In genomic region chr2:166957686-166958085, GRCh38 we compare ENCODE assay signal across 20 cellular contexts.
A peak's percentile ranks its signal among the peaks of the same experiment; 100 is the strongest.
DNase-seq lines count a peak whose midpoint lies in the region; ATAC-seq, FAIRE-seq and TF ChIP-seq lines count a peak whose summit lies in the region.
"Had no signal": no experiment of that assay in that cellular context is flagged by ENCODE, and none has a peak within 500 bp of the region (broad histone marks: within the 10 kb centered on the region; RNA-seq: fewer than 3 reads in every experiment).

No MANE protein-coding gene starts in this region.

- ATAC-seq in HepG2 = peak; percentile 86
- ATAC-seq in right lobe of liver = no peak
- peak; percentile 66 for ATAC-seq in body of pancreas
- no peak for ATAC-seq in T-cell (replicated peaks in 1 of 4)
- ATAC-seq: psoas muscle had no signal

- no peak overlapping the region for H3K4me3 Mint-ChIP-seq in immature natural killer cell
- no peak overlapping the region for H3K4me3 Mint-ChIP-seq in T-cell
- H3K4me3 Mint-ChIP-seq: activated naive CD8-positive, alpha-beta T cell treated with anti-CD3 and anti-CD28 coated beads, Interleukin-2, amount 10 ng/mL, durations not matched to agents 7 days and 5 days had no signal

- no peaks in the 10 kb centered on the region for H3K79me1 ChIP-seq in mesenchymal stem cell (replicated peaks; ENCODE audit: low read length, poor library complexity, severe bottlenecking)

- no peak for TF ChIP-seq RAD21 in HepG2 (CRISPR knock-in tag; IDR thresholded peaks at IDR 0.05)

- no peak overlapping the region for H3K4me3 ChIP-seq in HepG2 (replicated peaks in 1 of 3; ENCODE audit: insufficient read depth in 1 of 3, low read depth in 2 of 3, low read length in 3 of 3)
- H3K4me3 ChIP-seq in right lobe of liver = no peak overlapping the region
- no peak overlapping the region for H3K4me3 ChIP-seq in body of pancreas
- no peak overlapping the region for H3K4me3 ChIP-seq in mesenchymal stem cell (ENCODE audit: insufficient read depth in 1 of 2, low read depth in 1 of 2, low read length in 2 of 2)
- H3K4me3 ChIP-seq in prostate gland = no peak overlapping the region
- H3K4me3 ChIP-seq: psoas muscle, tibial nerve had no signal

- DNase-seq in HepG2 (ENCODE audit: low spot score) (peak; percentile 6), right lobe of liver (no peak), body of pancreas (no peak), mesenchymal stem cell (peak; percentile 62), immature natural killer cell (no peak), T-cell (no peak), prostate gland (ENCODE audit: low spot score) (no peak)
- DNase-seq in activated CD8-positive, alpha-beta memory T cell treated with anti-CD3 and anti-CD28 coated beads, Interleukin-2, amount 50 U/mL, for 4 hours = no peak
- DNase-seq: 8988T; activated CD4-positive, alpha-beta T cell treated with anti-CD3 and anti-CD28 coated beads, Interleukin-2, amount 50 U/mL, for 48 hours; activated effector memory CD4-positive, alpha-beta T cell treated with Interleukin-2 at 50 U/mL for 16 hours; activated naive CD8-positive, alpha-beta T cell treated with anti-CD3 and anti-CD28 coated beads, Interleukin-2, amount 10 ng/mL, durations not matched to agents 7 days and 5 days; GF-D8; GOT3; NCI-H1092 treated with DMSO at 0.1 percent for 48 hours; NCI-H2081 treated with DMSO at 0.1 percent for 48 hours; NCI-H446; OCI-M1; psoas muscle had no signal

- H4K8ac ChIP-seq in mesenchymal stem cell (ENCODE audit: low read length) = no peak overlapping the region

- no peaks in the 10 kb centered on the region for H4K20me1 ChIP-seq in HepG2 (ENCODE audit: insufficient read depth, low read length)

- no peak overlapping the region for H3K23ac ChIP-seq in mesenchymal stem cell (ENCODE audit: low read length in 2 of 2)

- 1% methylated on average over 3 of the region's 3 CpGs for WGBS in HepG2 (ENCODE audit: low lambda C conversion rate)
- 18% methylated on average over 3 of the region's 3 CpGs for WGBS in right lobe of liver (ENCODE audit: insufficient coverage, low coverage, low lambda C conversion rate, missing lambda C conversion rate)
- WGBS in body of pancreas, 2 donors = 3 to 11% methylated on average over 3 of the region's 3 CpGs
- 17% methylated on average over 1 of the region's 3 CpGs for WGBS in mesenchymal stem cell
- WGBS in prostate gland = 48% methylated on average over 3 of the region's 3 CpGs

- no peak overlapping the region for H3K14ac ChIP-seq in mesenchymal stem cell (ENCODE audit: low read length in 2 of 2)

- H3K27me3 ChIP-seq in HepG2 (ENCODE audit: control insufficient read depth in 1 of 2, insufficient read depth in 2 of 2, low read length in 2 of 2) = no peaks in the 10 kb centered on the region
- H3K27me3 ChIP-seq in right lobe of liver = no peaks in the 10 kb centered on the region
- H3K27me3 ChIP-seq in body of pancreas = no peaks in the 10 kb centered on the region
- H3K27me3 ChIP-seq in mesenchymal stem cell (ENCODE audit: control insufficient read depth in 1 of 2, insufficient read depth in 1 of 2, low read length in 2 of 2) = no peaks in the 10 kb centered on the region
- peaks cover 2% of the 10 kb centered on the region for H3K27me3 ChIP-seq in prostate gland (replicated peaks; ENCODE audit: insufficient read depth)
- H3K27me3 ChIP-seq: tibial nerve had no signal

- TF ChIP-seq EP300 in HepG2 (IDR thresholded peaks at IDR 0.05; ENCODE audit: low read depth in 2 of 2, low read length in 2 of 2) (no peak), HepG2 (CRISPR knock-in tag; IDR thresholded peaks at IDR 0.05; ENCODE audit: borderline replicate concordance) (no peak)

- no peak overlapping the region for H2AK5ac ChIP-seq in mesenchymal stem cell (ENCODE audit: low read length, severe bottlenecking)

- no peak overlapping the region for H2BK12ac ChIP-seq in mesenchymal stem cell (ENCODE audit: low read length in 2 of 2)

- H3K36me3 Mint-ChIP-seq in immature natural killer cell (no peaks in the 10 kb centered on the region), T-cell (no peaks in the 10 kb centered on the region)
- H3K36me3 Mint-ChIP-seq: activated naive CD8-positive, alpha-beta T cell treated with anti-CD3 and anti-CD28 coated beads, Interleukin-2, amount 10 ng/mL, durations not matched to agents 7 days and 5 days had no signal

- no TSS peak for BruUV-seq in HepG2 (replicated peaks; lab: Mats Ljungman, UMichigan)

- H3K4me1 ChIP-seq in HepG2 (ENCODE audit: insufficient read depth, low read length) (0 out of 2 replicates have a peak, but pooled peaks cover 5% of the 10 kb centered on the region), right lobe of liver (no peaks in the 10 kb centered on the region), body of pancreas (peaks cover 17% of the 10 kb centered on the region), mesenchymal stem cell (ENCODE audit: control insufficient read depth, insufficient read depth, low read depth, low read length) (no peaks in the 10 kb centered on the region), prostate gland (replicated peaks) (no peaks in the 10 kb centered on the region)

- H3K27ac Mint-ChIP-seq in immature natural killer cell (no peak overlapping the region), T-cell (no peak overlapping the region)
- H3K27ac Mint-ChIP-seq: activated naive CD8-positive, alpha-beta T cell treated with anti-CD3 and anti-CD28 coated beads, Interleukin-2, amount 10 ng/mL, durations not matched to agents 7 days and 5 days had no signal

- H2BK15ac ChIP-seq in mesenchymal stem cell (ENCODE audit: low read depth, poor library complexity, severe bottlenecking) = no peak overlapping the region

- H3K27ac ChIP-seq in HepG2 (ENCODE audit: extremely low read length, insufficient read depth, low read length) (no peak overlapping the region), right lobe of liver (no peak overlapping the region), body of pancreas (no peak overlapping the region), mesenchymal stem cell (ENCODE audit: low read length, poor library complexity, severe bottlenecking) (peak overlapping the region; percentile 96), prostate gland (no peak overlapping the region)
- H3K27ac ChIP-seq: psoas muscle, tibial nerve had no signal

- in situ Hi-C loops in HepG2 (cut with HindIII; ENCODE audit: extremely low pct_ligation_motif_present, low pct_unique_long_range_greater_than_20kb) = no loop called here

- no peak overlapping the region for H2AFZ ChIP-seq in HepG2 (ENCODE audit: low read length)
- H2AFZ ChIP-seq in mesenchymal stem cell (ENCODE audit: low read depth, low read length) = peak overlapping the region; percentile 42

- no peaks in the 10 kb centered on the region for H3K79me2 ChIP-seq in HepG2 (ENCODE audit: insufficient read depth, low read length)

- CTCF ChIA-PET in HepG2 (lab: Yijun Ruan, JAX; ENCODE audit: low intra/inter-chr PET ratio, low total read pairs) (no interaction called here), T-cell (lab: Charles Lee) (no interaction called here)

- H3K9me3 ChIP-seq in HepG2 (ENCODE audit: low read length) = no peaks in the 10 kb centered on the region
- H3K9me3 ChIP-seq in right lobe of liver = no peaks in the 10 kb centered on the region
- H3K9me3 ChIP-seq in body of pancreas = no peaks in the 10 kb centered on the region
- peaks cover 5% of the 10 kb centered on the region for H3K9me3 ChIP-seq in mesenchymal stem cell (ENCODE audit: control insufficient read depth, low read length)
- no peaks in the 10 kb centered on the region for H3K9me3 ChIP-seq in prostate gland
- H3K9me3 ChIP-seq: psoas muscle, tibial nerve had no signal

- peaks cover 0 to 26% (median 4%) of the 10 kb centered on the region in 6 donors for H3K9me3 Mint-ChIP-seq in immature natural killer cell
- peaks cover 2 to 5% (median 2%) of the 10 kb centered on the region in 3 donors for H3K9me3 Mint-ChIP-seq in T-cell

- H3K36me3 ChIP-seq in HepG2 (replicated peaks in 1 of 2; ENCODE audit: control insufficient read depth in 1 of 2, insufficient read depth in 2 of 2, low read length in 2 of 2) (no peaks in the 10 kb centered on the region), right lobe of liver (no peaks in the 10 kb centered on the region), body of pancreas (replicated peaks in 1 of 2; ENCODE audit: insufficient read depth in 1 of 2, low read depth in 2 of 2) (no peaks in the 10 kb centered on the region), mesenchymal stem cell (ENCODE audit: control insufficient read depth in 1 of 2, insufficient read depth in 2 of 2, low read depth in 1 of 2, low read length in 2 of 2) (no peaks in the 10 kb centered on the region), prostate gland (no peaks in the 10 kb centered on the region)
- H3K36me3 ChIP-seq: tibial nerve had no signal

- H3K18ac ChIP-seq in mesenchymal stem cell (ENCODE audit: low read depth in 1 of 2, low read length in 2 of 2) = no peak overlapping the region

- no peak overlapping the region for H3K4ac ChIP-seq in mesenchymal stem cell (ENCODE audit: low read depth in 1 of 2, low read length in 2 of 2)

- H3K4me2 ChIP-seq in HepG2 (ENCODE audit: low read depth, low read length) (no peak overlapping the region), mesenchymal stem cell (ENCODE audit: low read length, poor library complexity, severe bottlenecking) (peak overlapping the region; percentile 33)

- POLR2A ChIA-PET in HepG2 (lab: Yijun Ruan, JAX) (no interaction called here), T-cell (lab: Charles Lee) (no interaction called here)

- H3K27me3 Mint-ChIP-seq in immature natural killer cell (ENCODE audit: low read depth in 3 of 3) (peaks cover 0 to 2% (median 0%) of the 10 kb centered on the region in 3 donors), T-cell (no peaks in the 10 kb centered on the region)
- H3K27me3 Mint-ChIP-seq: activated naive CD8-positive, alpha-beta T cell treated with anti-CD3 and anti-CD28 coated beads, Interleukin-2, amount 10 ng/mL, durations not matched to agents 7 days and 5 days had no signal

- H2BK120ac ChIP-seq in mesenchymal stem cell (ENCODE audit: low read depth, low read length) = no peak overlapping the region

- H4K91ac ChIP-seq in mesenchymal stem cell (ENCODE audit: low read length) = no peak overlapping the region

- intact Hi-C loops in HepG2 (cut with micrococcal nuclease; ENCODE audit: unreplicated experiment) = no loop called here
- intact Hi-C loops in right lobe of liver (cut with DNase I) = no loop called here
- intact Hi-C loops in body of pancreas (cut with DNase I) = no loop called here
- intact Hi-C loops in prostate gland (cut with DNase I) = no loop called here

- no peak for FAIRE-seq in HepG2 (lab: Jason Lieb, UNC)

- TF ChIP-seq CTCF in HepG2 (CRISPR knock-in tag; IDR thresholded peaks at IDR 0.05) (no peak), right lobe of liver (IDR thresholded peaks at IDR 0.05) (no peak), body of pancreas (IDR thresholded peaks at IDR 0.05) (no peak), prostate gland (IDR thresholded peaks at IDR 0.05) (no peak)

- no peaks in the 10 kb centered on the region for H3K4me1 Mint-ChIP-seq in immature natural killer cell
- H3K4me1 Mint-ChIP-seq in T-cell = peaks cover 0 to 8% (median 7%) of the 10 kb centered on the region in 3 donors

- H3K9ac ChIP-seq in HepG2 (ENCODE audit: insufficient read depth, low read depth, low read length) (no peak overlapping the region), mesenchymal stem cell (ENCODE audit: low read length) (no peak overlapping the region)

- TF ChIP-seq POLR2A in HepG2 (IDR thresholded peaks at IDR 0.05; ENCODE audit: insufficient read depth in 1 of 2, low read depth in 2 of 2, low read length in 2 of 2) (no peak), right lobe of liver (IDR thresholded peaks at IDR 0.05) (no peak), body of pancreas (IDR thresholded peaks at IDR 0.05) (no peak), prostate gland (IDR thresholded peaks at IDR 0.05) (no peak)

- H2BK5ac ChIP-seq in mesenchymal stem cell (ENCODE audit: low read depth, low read length, poor library complexity, severe bottlenecking) = peak overlapping the region; percentile 26

Comparison
In these comparisons a context has a peak if more than half of its experiments do, and no peak if none do; other contexts are left out.
1. ATAC-seq: peak in HepG2 (single experiment) and body of pancreas (single experiment); none in right lobe of liver (0 of 4) and T-cell (0 of 4).
2. DNase-seq: peak in HepG2 (single experiment) and mesenchymal stem cell (single experiment); none in right lobe of liver (0 of 3), body of pancreas (0 of 4), immature natural killer cell (0 of 3), T-cell (0 of 34), activated CD8-positive, alpha-beta memory T cell treated with anti-CD3 and anti-CD28 coated beads, Interleukin-2, amount 50 U/mL, for 4 hours (single experiment) and prostate gland (single experiment).